18 cellular contexts compared by ENCODE assay signal in genomic region chr5:91065541-91065940, GRCh38.
DNase-seq lines count a peak whose midpoint lies in the region; ATAC-seq and TF ChIP-seq lines count a peak whose summit lies in the region.
"Had no signal": no experiment of that assay in that cellular context is flagged by ENCODE, and none has a peak within 500 bp of the region (broad histone marks: within the 10 kb centered on the region; RNA-seq: fewer than 3 reads in every experiment).

No MANE protein-coding gene starts in this region.

- no peak overlapping the region for H3K9ac ChIP-seq in adipocyte (ENCODE audit: low read length)
- H3K9ac ChIP-seq: BLaER1 had no signal

- TF ChIP-seq CTCF in omental fat pad (IDR thresholded peaks at IDR 0.05): no peak
- no peak for TF ChIP-seq CTCF in thoracic aorta (IDR thresholded peaks at IDR 0.05)
- TF ChIP-seq CTCF in osteocyte (IDR thresholded peaks at IDR 0.05): no peak
- TF ChIP-seq CTCF in HFFc6 (IDR thresholded peaks at IDR 0.05): no peak

- no peaks in the 10 kb centered on the region for H3K36me3 Mint-ChIP-seq in osteocyte (ENCODE audit: unreplicated experiment)
- H3K36me3 Mint-ChIP-seq in HFFc6 (ENCODE audit: low read depth): no peaks in the 10 kb centered on the region
- H3K36me3 Mint-ChIP-seq: CD14-positive monocyte; CD8-positive, alpha-beta T cell had no signal

- H3K4me3 Mint-ChIP-seq in osteocyte (ENCODE audit: unreplicated experiment) (no peak overlapping the region), HFFc6 (no peak overlapping the region)
- H3K4me3 Mint-ChIP-seq: CD14-positive monocyte; CD8-positive, alpha-beta T cell; H9 had no signal

- DNase-seq in CD1c-positive myeloid dendritic cell (ENCODE audit: extremely low spot score) (peak; percentile 26), adipocyte (ENCODE audit: low read depth) (peak; percentile 51), omental fat pad (ENCODE audit: low spot score) (no peak), thoracic aorta (ENCODE audit: low spot score) (no peak), osteocyte (ENCODE audit: extremely low spot score, unreplicated experiment) (no peak), HFFc6 (no peak), NCI-H146 (lab: John Stamatoyannopoulos, UW) (no peak)
- DNase-seq: 8988T; Calu3; CD8-positive, alpha-beta T cell; DMS79 treated with DMSO at 0.1 percent for 48 hours; EL; H9; IMR-90 had no signal

- H3K27me3 ChIP-seq in adipocyte (replicated peaks; ENCODE audit: control insufficient read depth, insufficient read depth, low read length) (no peaks in the 10 kb centered on the region), thoracic aorta (replicated peaks; ENCODE audit: insufficient read depth) (no peaks in the 10 kb centered on the region)
- H3K27me3 ChIP-seq: BLaER1 had no signal

- ATAC-seq in omental fat pad (ENCODE audit: low FRiP score): peak; percentile 47
- peak; percentile 38 for ATAC-seq in thoracic aorta (ENCODE audit: insufficient number of reproducible peaks, low FRiP score, low read depth)
- ATAC-seq in HG02623 (IDR thresholded peaks at IDR 0.05; ENCODE audit: unreplicated experiment): no peak
- ATAC-seq: CD8-positive, alpha-beta T cell; GM12878 had no signal

- no peaks in the 10 kb centered on the region for H3K36me3 ChIP-seq in adipocyte (ENCODE audit: control insufficient read depth, insufficient read depth, low read length, severe bottlenecking)
- no peaks in the 10 kb centered on the region for H3K36me3 ChIP-seq in thoracic aorta
- H3K36me3 ChIP-seq: BLaER1 had no signal

- peaks cover 22% of the 10 kb centered on the region for H3K27me3 Mint-ChIP-seq in osteocyte (ENCODE audit: unreplicated experiment)
- H3K27me3 Mint-ChIP-seq in HFFc6 (ENCODE audit: insufficient read depth): peaks cover 10% of the 10 kb centered on the region

- H3K4me1 Mint-ChIP-seq in osteocyte (ENCODE audit: unreplicated experiment) (no peaks in the 10 kb centered on the region), HFFc6 (ENCODE audit: low read depth) (peaks cover 7% of the 10 kb centered on the region)

- H3K9me3 ChIP-seq in adipocyte (ENCODE audit: control insufficient read depth, low read length): no peaks in the 10 kb centered on the region
- H3K9me3 ChIP-seq in thoracic aorta: no peaks in the 10 kb centered on the region
- H3K9me3 ChIP-seq: BLaER1 had no signal

- peaks cover 10% of the 10 kb centered on the region for H3K4me1 ChIP-seq in adipocyte (ENCODE audit: control insufficient read depth, insufficient read depth, low read length)
- peaks cover 0 to 40% of the 10 kb centered on the region in 2 donors for H3K4me1 ChIP-seq in thoracic aorta (ENCODE audit: control insufficient read depth in 1 of 2, low read depth in 2 of 2)
- H3K4me1 ChIP-seq: BLaER1 had no signal

- H3K4me3 ChIP-seq in adipocyte (ENCODE audit: low read length) (no peak overlapping the region), thoracic aorta (peak overlapping the region; percentile 36)
- H3K4me3 ChIP-seq: BLaER1, GM12878 had no signal

- H3K27ac ChIP-seq in thoracic aorta: peak overlapping the region; percentile 64 to 67
- H3K27ac ChIP-seq: BLaER1 had no signal

- H3K9me3 Mint-ChIP-seq in osteocyte (ENCODE audit: unreplicated experiment) (peaks cover 9% of the 10 kb centered on the region), HFFc6 (no peaks in the 10 kb centered on the region)
- H3K9me3 Mint-ChIP-seq: CD14-positive monocyte; CD8-positive, alpha-beta T cell; H9 had no signal

- H3K27ac Mint-ChIP-seq in osteocyte (ENCODE audit: unreplicated experiment): no peak overlapping the region
- no peak overlapping the region for H3K27ac Mint-ChIP-seq in HFFc6
- H3K27ac Mint-ChIP-seq: CD14-positive monocyte; CD8-positive, alpha-beta T cell had no signal

Comparison
In these comparisons a context has a peak if more than half of its experiments do, and no peak if none do; other contexts are left out.
1. DNase-seq: peak in CD1c-positive myeloid dendritic cell (single experiment) and adipocyte (single experiment); none in omental fat pad (single experiment), thoracic aorta (single experiment), osteocyte (single experiment), HFFc6 (single experiment) and NCI-H146 (single experiment).